In the genomic region with DNA sequence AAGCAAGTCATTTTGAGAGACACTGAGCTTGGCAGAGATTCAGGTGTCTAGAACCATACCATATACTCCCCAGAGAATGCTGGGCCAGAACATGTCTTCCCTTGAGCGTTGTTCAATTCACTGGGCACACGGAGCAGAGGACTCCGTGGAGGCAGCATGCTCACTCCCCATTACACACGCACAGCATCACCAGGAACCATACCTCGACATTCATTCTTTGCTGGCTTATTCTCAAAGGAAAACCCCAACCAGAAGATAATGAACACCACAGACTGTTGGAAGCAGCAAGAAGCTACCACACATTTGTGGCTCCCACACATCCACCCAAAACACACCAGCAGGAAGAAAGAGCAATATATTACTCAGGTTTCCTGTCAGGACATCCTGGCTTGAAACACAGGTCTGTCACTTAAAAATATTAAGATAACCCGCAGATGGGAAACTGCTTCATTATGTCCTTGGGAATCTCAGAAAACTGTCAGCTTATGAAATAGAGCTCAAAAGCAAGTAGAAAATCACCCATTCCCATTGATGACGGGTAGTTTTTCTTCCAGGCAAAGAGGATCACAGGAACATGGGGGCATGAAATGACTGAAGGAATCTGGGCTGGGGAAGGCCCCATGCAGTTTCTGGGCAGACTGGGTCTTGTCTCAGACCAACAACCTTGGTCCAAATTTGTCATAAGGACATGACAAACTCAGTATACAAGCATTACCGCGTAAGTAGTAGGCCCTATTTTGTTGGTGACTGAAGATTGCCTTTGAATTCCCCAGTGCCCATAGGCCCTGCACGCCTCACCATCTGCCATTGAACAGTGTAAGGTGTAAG, we compare ENCODE assay signal across 8 cellular contexts. TPM values are rescaled to one million over a fixed set of nuclear protein-coding genes. Genes with fewer than 3 reads are reported as not detected.
DNase-seq lines count a peak whose midpoint lies in the region; ATAC-seq, FAIRE-seq and TF ChIP-seq lines count a peak whose summit lies in the region.

No MANE protein-coding gene starts in this region.

- H3K4me3 ChIP-seq in brain microvascular endothelial cell (ENCODE audit: low read depth, low read length): no peak overlapping the region

- peak; percentile 55 to 56 for ATAC-seq in natural killer cell treated with Interleukin-12 subunit alpha and Interleukin-12 subunit beta and Interleukin-15 and Interleukin-18, amount 100 ng/mL, for 72 hours
- ATAC-seq in HG03469 (IDR thresholded peaks at IDR 0.05; ENCODE audit: unreplicated experiment) (no peak), HG03571 (IDR thresholded peaks at IDR 0.05; ENCODE audit: unreplicated experiment) (no peak)

- in situ Hi-C loops in brain microvascular endothelial cell (cut with HindIII; ENCODE audit: low pct_ligation_motif_present, low sequenced_read_pairs): loop anchor here (25.0 kb wide), 1 partner anchor 221 kb away; a partner anchor contains a TSS

- H3K27me3 Mint-ChIP-seq in natural killer cell treated with Interleukin-12 subunit alpha and Interleukin-12 subunit beta and Interleukin-15 and Interleukin-18, amount 100 ng/mL, for 72 hours: no peaks in the 10 kb centered on the region

- peak overlapping the region; percentile 86 for H3K27ac ChIP-seq in brain microvascular endothelial cell

- TF ChIP-seq CTCF in brain microvascular endothelial cell (IDR thresholded peaks at IDR 0.05; ENCODE audit: low read depth, low read length, missing control alignments): no peak

- no peaks in the 10 kb centered on the region for H3K9me3 Mint-ChIP-seq in natural killer cell treated with Interleukin-12 subunit alpha and Interleukin-12 subunit beta and Interleukin-15 and Interleukin-18, amount 100 ng/mL, for 72 hours

- peak overlapping the region; percentile 94 for H3K4me3 Mint-ChIP-seq in natural killer cell treated with Interleukin-12 subunit alpha and Interleukin-12 subunit beta and Interleukin-15 and Interleukin-18, amount 100 ng/mL, for 72 hours

- TF ChIP-seq POLR2A in GM12892 (IDR thresholded peaks at IDR 0.05; ENCODE audit: low read depth, low read length): peak; percentile 54; the same call in 1 of the 2 replicates

- no peaks in the 10 kb centered on the region for H3K36me3 Mint-ChIP-seq in natural killer cell treated with Interleukin-12 subunit alpha and Interleukin-12 subunit beta and Interleukin-15 and Interleukin-18, amount 100 ng/mL, for 72 hours

- no peaks in the 10 kb centered on the region for H3K36me3 ChIP-seq in brain microvascular endothelial cell (replicated peaks)

- peak overlapping the region; percentile 99 to 100 for H3K27ac Mint-ChIP-seq in natural killer cell treated with Interleukin-12 subunit alpha and Interleukin-12 subunit beta and Interleukin-15 and Interleukin-18, amount 100 ng/mL, for 72 hours

- FAIRE-seq in GM12892 (lab: Jason Lieb, UNC): peak; percentile 79
- no peak for FAIRE-seq in urothelium cell line (lab: Jason Lieb, UNC)

- H3K4me1 Mint-ChIP-seq in natural killer cell treated with Interleukin-12 subunit alpha and Interleukin-12 subunit beta and Interleukin-15 and Interleukin-18, amount 100 ng/mL, for 72 hours (ENCODE audit: low read depth in 2 of 2): peaks cover 63 to 66% of the 10 kb centered on the region in 2 donors

- no peaks in the 10 kb centered on the region for H3K27me3 ChIP-seq in brain microvascular endothelial cell (replicated peaks)

- DNase-seq in GM12892 (ENCODE audit: insufficient read length): no peak
- peak; percentile 85 for DNase-seq in NCI-H2107 treated with DMSO at 0.1 percent for 48 hours (lab: John Stamatoyannopoulos, UW; ENCODE audit: unreplicated experiment)
- peak; percentile 34 for DNase-seq in brain microvascular endothelial cell
- DNase-seq in natural killer cell treated with Interleukin-12 subunit alpha and Interleukin-12 subunit beta and Interleukin-15 and Interleukin-18, amount 100 ng/mL, for 72 hours (ENCODE audit: low spot score): peak; percentile 67
- DNase-seq in SW 1271 (lab: John Stamatoyannopoulos, UW): no peak
- DNase-seq in urothelium cell line (ENCODE audit: low spot score): no peak

RNA-seq across cellular contexts. Expression of a gene that starts 46.5 kb away (rescaled TPM):
- polyA plus RNA-seq in GM12892 (2012; ENCODE audit: missing spikeins): 146 TPM
- total RNA-seq in natural killer cell treated with Interleukin-12 subunit alpha and Interleukin-12 subunit beta and Interleukin-15 and Interleukin-18, amount 100 ng/mL, for 72 hours: 100 to 1,000 TPM; 357 to 363 TPM

RNA-seq across cellular contexts. Expression of a gene that starts 57.1 kb away (rescaled TPM):
- 7.4 TPM for polyA plus RNA-seq in GM12892 (2012; ENCODE audit: missing spikeins)
- 10 to 100 TPM; 24.3 to 26.1 TPM for total RNA-seq in natural killer cell treated with Interleukin-12 subunit alpha and Interleukin-12 subunit beta and Interleukin-15 and Interleukin-18, amount 100 ng/mL, for 72 hours

Comparison
In these comparisons a context has a peak if more than half of its experiments do, and no peak if none do; other contexts are left out.
1. DNase-seq: peak in NCI-H2107 treated with DMSO at 0.1 percent for 48 hours (single experiment), brain microvascular endothelial cell (single experiment) and natural killer cell treated with Interleukin-12 subunit alpha and Interleukin-12 subunit beta and Interleukin-15 and Interleukin-18, amount 100 ng/mL, for 72 hours (single experiment); none in GM12892 (single experiment), SW 1271 (0 of 2) and urothelium cell line (single experiment).
2. ATAC-seq: peak in natural killer cell treated with Interleukin-12 subunit alpha and Interleukin-12 subunit beta and Interleukin-15 and Interleukin-18, amount 100 ng/mL, for 72 hours (2 of 2); none in HG03469 (single experiment) and HG03571 (single experiment).